Comparison of ENCODE assay signal across 1 cellular context in genomic region chr1:181097242-181097641, GRCh38.
TF ChIP-seq lines count a peak whose summit lies in the region.

No MANE protein-coding gene starts in this region.

TF ChIP-seq in K562, 482 proteins besides CTCF, POLR2A, EP300 and RAD21 (continued from another document):
- TF ChIP-seq NUFIP1 (IDR thresholded peaks at IDR 0.05; ENCODE audit: partially characterized antibody) (no peak), ERF (CRISPR knock-in tag; IDR thresholded peaks at IDR 0.05) (no peak), ETV6 (IDR thresholded peaks at IDR 0.05; ENCODE audit: borderline replicate concordance in 1 of 2, low read depth in 2 of 2, low read length in 1 of 2) (no peak), ETV6 (CRISPR knock-in tag; IDR thresholded peaks at IDR 0.05; ENCODE audit: borderline replicate concordance) (no peak), NR3C1 (CRISPR knock-in tag; IDR thresholded peaks at IDR 0.05) (no peak), POLR3A (IDR thresholded peaks at IDR 0.05; ENCODE audit: borderline replicate concordance, extremely low read depth, insufficient read depth, insufficient read length) (no peak)
